Comparison of ENCODE assay signal across 8 cellular contexts in genomic region chr2:100178085-100178788, GRCh38. TPM values are rescaled to one million over a fixed set of nuclear protein-coding genes. Genes with fewer than 3 reads are reported as not detected.
DNase-seq lines count a peak whose midpoint lies in the region; ATAC-seq and TF ChIP-seq lines count a peak whose summit lies in the region.

No MANE protein-coding gene starts in this region.

- peak; percentile 23 for DNase-seq in DMS114 treated with DMSO at 0.1 percent for 48 hours (lab: John Stamatoyannopoulos, UW; ENCODE audit: unreplicated experiment)
- peak; percentile 79 for DNase-seq in HEK293T (ENCODE audit: extremely low spot score)
- peak; percentile 52 for DNase-seq in RWPE1 (ENCODE audit: low spot score)
- peak; percentile 93 for DNase-seq in endodermal cell
- DNase-seq in psoas muscle: no peak
- no peak for DNase-seq in dorsolateral prefrontal cortex
- no peak for DNase-seq in hippocampal formation (lab: John Stamatoyannopoulos, UW)

- peaks cover 28% of the 10 kb centered on the region for H3K27me3 Mint-ChIP-seq in endodermal cell (ENCODE audit: insufficient read depth)

- no peak overlapping the region for H3K9ac ChIP-seq in endodermal cell (ENCODE audit: extremely low read depth, low read length, poor library complexity, severe bottlenecking)

- peaks cover 33% of the 10 kb centered on the region for H3K4me1 Mint-ChIP-seq in endodermal cell

- H3K4me1 ChIP-seq in endodermal cell (ENCODE audit: control insufficient read depth, insufficient read depth, low read length) (peaks cover 6% of the 10 kb centered on the region), psoas muscle (no peaks in the 10 kb centered on the region)

- TF ChIP-seq CTCF in RWPE1 (conservative IDR thresholded peaks at IDR 0.05; ENCODE audit: low read depth) (peak; percentile 16; the same call in 1 of the 2 replicates), endodermal cell (conservative IDR thresholded peaks at IDR 0.05) (peak; percentile 73), psoas muscle (IDR thresholded peaks at IDR 0.05) (peak; percentile 20), dorsolateral prefrontal cortex (IDR thresholded peaks at IDR 0.05 in 54 of 56, conservative IDR thresholded peaks at IDR 0.05 in 2 of 56; ENCODE audit: low read depth in 1 of 56, partially characterized antibody in 56 of 56) (peak in 4 of 56 donors; percentile 12 to 21 (median 18))

- H3K27ac ChIP-seq in RWPE1 (no peak overlapping the region), endodermal cell (ENCODE audit: low read depth, low read length) (no peak overlapping the region), psoas muscle (no peak overlapping the region), dorsolateral prefrontal cortex (no peak overlapping the region)

- H3K9me3 ChIP-seq in endodermal cell (ENCODE audit: control insufficient read depth, low read length): no peaks in the 10 kb centered on the region
- H3K9me3 ChIP-seq in psoas muscle: no peaks in the 10 kb centered on the region

- no peaks in the 10 kb centered on the region for H3K36me3 Mint-ChIP-seq in endodermal cell (ENCODE audit: low read depth)

- ATAC-seq in psoas muscle (peak in 3 of 4 donors; percentile 10 to 54 (median 21)), GM19455 (IDR thresholded peaks at IDR 0.05; ENCODE audit: unreplicated experiment) (no peak)

- peaks cover 8% of the 10 kb centered on the region for H3K27me3 ChIP-seq in endodermal cell (ENCODE audit: control insufficient read depth, insufficient read depth, low read length, poor library complexity, severe bottlenecking)
- H3K27me3 ChIP-seq in psoas muscle (ENCODE audit: insufficient read depth in 3 of 3, low read length in 2 of 3): no peaks in the 10 kb centered on the region
- H3K27me3 ChIP-seq in dorsolateral prefrontal cortex: no peaks in the 10 kb centered on the region

- intact Hi-C loops in psoas muscle (cut with DNase I) (no loop called here), dorsolateral prefrontal cortex (cut with DNase I) (no loop called here)

- POLR2A ChIA-PET in HEK293T (lab: Yijun Ruan, JAX): interaction anchor here (0.8 kb wide), 1 partner anchor 13 kb away, joined by 3 read pairs; no protein-coding TSS in a partner anchor
- POLR2A ChIA-PET in RWPE1 (lab: Yijun Ruan, JAX; ENCODE audit: low non-redundant PET): no interaction called here

- H3K9me3 Mint-ChIP-seq in endodermal cell: no peaks in the 10 kb centered on the region

- H3K27ac Mint-ChIP-seq in endodermal cell: no peak overlapping the region

- CTCF ChIA-PET in HEK293T (lab: Yijun Ruan, JAX): no interaction called here
- CTCF ChIA-PET in RWPE1 (lab: Yijun Ruan, JAX): no interaction called here

- 53 to 74% methylated on average over 4 to 8 of the region's 8 CpGs for WGBS in endodermal cell (ENCODE audit: insufficient coverage in 1 of 2, insufficient read length in 1 of 2), 2 experiments
- WGBS in psoas muscle, 3 donors: 57 to 70% (median 62%) methylated on average over 8 of the region's 8 CpGs

- H3K4me3 Mint-ChIP-seq in endodermal cell: no peak overlapping the region

- H3K4me3 ChIP-seq in endodermal cell (ENCODE audit: low read length): no peak overlapping the region
- H3K4me3 ChIP-seq in psoas muscle: no peak overlapping the region
- no peak overlapping the region for H3K4me3 ChIP-seq in dorsolateral prefrontal cortex

- H3K36me3 ChIP-seq in endodermal cell (ENCODE audit: control insufficient read depth, insufficient read depth, low read length) (no peaks in the 10 kb centered on the region), psoas muscle (ENCODE audit: insufficient read depth in 1 of 2, low read depth in 1 of 2) (no peaks in the 10 kb centered on the region)

TF ChIP-seq in HEK293T, 16 proteins besides CTCF, POLR2A, EP300 and RAD21:
- TF ChIP-seq PKNOX1 (IDR thresholded peaks at IDR 0.05) (0 out of 2 replicates have a peak, but pooled peaks have one; percentile 54), FOXK2 (IDR thresholded peaks at IDR 0.05) (no peak), NFRKB (IDR thresholded peaks at IDR 0.05) (no peak), SUZ12 (IDR thresholded peaks at IDR 0.05) (no peak), ELF4 (IDR thresholded peaks at IDR 0.05) (peak; percentile 28; the same call in 1 of the 2 replicates), L3MBTL2 (conservative IDR thresholded peaks at IDR 0.05) (no peak), ZNF384 (IDR thresholded peaks at IDR 0.05) (no peak), FOXA1 (IDR thresholded peaks at IDR 0.05) (no peak)

RNA-seq across cellular contexts. Expression of gene AFF3, which starts 35.8 kb away (rescaled TPM):
- total RNA-seq in endodermal cell (under 1 TPM; 0.62 to 0.73 TPM), psoas muscle (1 to 10 TPM in 1 of 4 donors, under 1 TPM in 3; 0.44 to 2.9 (median 0.61) TPM), dorsolateral prefrontal cortex (100 to 1,000 TPM in 25 of 120 experiments, 10 to 100 TPM in 95; 35.8 to 151 (median 83.7) TPM)
- polyA plus RNA-seq in endodermal cell (2013, experiment 1 of 2): 26.6 TPM
- 29.6 TPM for polyA plus RNA-seq in endodermal cell (2013, experiment 2 of 2)
- polyA plus RNA-seq in psoas muscle: under 1 TPM; 0.08 to 0.17 (median 0.10) TPM

Comparison
In these comparisons a context has a peak if more than half of its experiments do, and no peak if none do; other contexts are left out.
1. DNase-seq: peak in DMS114 treated with DMSO at 0.1 percent for 48 hours (single experiment), HEK293T (single experiment), RWPE1 (single experiment) and endodermal cell (single experiment); none in psoas muscle (0 of 2), dorsolateral prefrontal cortex (0 of 10) and hippocampal formation (0 of 2).
2. RNA of gene AFF3, which starts 35.8 kb away (total RNA-seq): 35.8 to 151 TPM in dorsolateral prefrontal cortex; 0.62 to 0.73 TPM in endodermal cell and 0.44 to 2.9 TPM in psoas muscle; every median in the first group is over 4 times any median in the second.